8 cellular contexts compared by ENCODE assay signal in genomic region chr15:34241376-34242350, GRCh38. TPM values are rescaled to one million over a fixed set of nuclear protein-coding genes. Genes with fewer than 3 reads are reported as not detected.
DNase-seq lines count a peak whose midpoint lies in the region; ATAC-seq and TF ChIP-seq lines count a peak whose summit lies in the region.

No MANE protein-coding gene starts in this region.

- ATAC-seq in HG02885 (IDR thresholded peaks at IDR 0.05; ENCODE audit: poor library complexity, unreplicated experiment) (peak; percentile 71), HG02884 (IDR thresholded peaks at IDR 0.05; ENCODE audit: unreplicated experiment) (no peak)

- H3K4me1 Mint-ChIP-seq in mesothelial cell of epicardium: no peaks in the 10 kb centered on the region

- H3K4me2 ChIP-seq in SK-N-SH: no peak overlapping the region

- no peaks in the 10 kb centered on the region for H3K79me2 ChIP-seq in SK-N-SH (ENCODE audit: insufficient read depth)

- peak; percentile 60 for TF ChIP-seq RAD21 in SK-N-SH (IDR thresholded peaks at IDR 0.05; ENCODE audit: low read length)

- no peaks in the 10 kb centered on the region for H3K9me2 ChIP-seq in SK-N-SH

- H3K27ac Mint-ChIP-seq in mesothelial cell of epicardium: no peak overlapping the region

- H3K9me3 ChIP-seq in SK-N-SH: no peaks in the 10 kb centered on the region

- H3F3A ChIP-seq in SK-N-SH (replicated peaks; ENCODE audit: insufficient read depth): peaks cover 32% of the 10 kb centered on the region

- H2AFZ ChIP-seq in SK-N-SH (ENCODE audit: low read depth): no peak overlapping the region

- DNase-seq in activated T-cell treated with anti-CD3 and anti-CD28 coated beads for 4 hours (peak; percentile 20), SK-N-SH (peak; percentile 60), dermis blood vessel endothelial cell (peak; percentile 75), mesothelial cell of epicardium (ENCODE audit: low spot score in 2 of 2, unreplicated experiment in 2 of 2) (no peak), NCI-H345 (lab: John Stamatoyannopoulos, UW) (no peak)
- no peak for DNase-seq in activated T-cell treated with anti-CD3 and anti-CD28 coated beads, Interleukin-2, amount 50 U/mL, for 1 hour

- no peak for TF ChIP-seq EP300 in SK-N-SH (IDR thresholded peaks at IDR 0.05; ENCODE audit: borderline replicate concordance in 1 of 2, low read depth in 1 of 2, low read length in 1 of 2)

- H3K9ac ChIP-seq in SK-N-SH: no peak overlapping the region

- no peak overlapping the region for H3K4me3 Mint-ChIP-seq in mesothelial cell of epicardium

- no peaks in the 10 kb centered on the region for H3K27me3 ChIP-seq in SK-N-SH (ENCODE audit: insufficient read depth)

- peaks cover 6% of the 10 kb centered on the region for H3K36me3 Mint-ChIP-seq in mesothelial cell of epicardium

- no peaks in the 10 kb centered on the region for H4K20me1 ChIP-seq in SK-N-SH (ENCODE audit: insufficient read depth)

- CTCF ChIA-PET in SK-N-SH (lab: Yijun Ruan, JAX): interaction anchor here (0.7 to 4.8 kb wide), 27 partner anchors 8 to 376 kb away, joined by 3 to 73 read pairs (median 5); partner anchors contain the start of genes EMC4, LPCAT4, NOP10 and NUTM1

- WGBS in SK-N-SH (ENCODE audit: low lambda C conversion rate): 44% methylated on average over 1 of the region's 1 CpG

- H3K27ac ChIP-seq in SK-N-SH (ENCODE audit: low read depth in 2 of 2, low read length in 1 of 2): peak overlapping the region in 1 of 2 experiments; percentile 97; a peak in 2 of 4 replicates

- no peaks in the 10 kb centered on the region for H3K27me3 Mint-ChIP-seq in mesothelial cell of epicardium (ENCODE audit: low read depth)

- peaks cover 6 to 7% of the 10 kb centered on the region in 2 experiments for H3K36me3 ChIP-seq in SK-N-SH (replicated peaks in 1 of 2; ENCODE audit: control insufficient read depth in 1 of 2, insufficient read depth in 2 of 2, low read length in 1 of 2)

- TF ChIP-seq CTCF in SK-N-SH (IDR thresholded peaks at IDR 0.05) (peak; percentile 82), mesothelial cell of epicardium (IDR thresholded peaks at IDR 0.05; ENCODE audit: unreplicated experiment) (peak; percentile 67)

- POLR2A ChIA-PET in SK-N-SH (lab: Yijun Ruan, JAX): no interaction called here

- no peaks in the 10 kb centered on the region for H3K9me3 Mint-ChIP-seq in mesothelial cell of epicardium

- peaks cover 0 to 13% of the 10 kb centered on the region in 2 experiments; a peak in 2 of 4 replicates for H3K4me1 ChIP-seq in SK-N-SH (ENCODE audit: control insufficient read depth in 1 of 2, insufficient read depth in 2 of 2, low read depth in 1 of 2, low read length in 1 of 2)

- no peak overlapping the region for H3K4me3 ChIP-seq in SK-N-SH (ENCODE audit: low read depth in 2 of 2, low read length in 1 of 2)

TF ChIP-seq in SK-N-SH, 30 proteins besides CTCF, POLR2A, EP300 and RAD21:
- no peak for TF ChIP-seq SIN3A (IDR thresholded peaks at IDR 0.05; ENCODE audit: borderline replicate concordance, low read depth, low read length)
- TF ChIP-seq SMC3 (IDR thresholded peaks at IDR 0.05; ENCODE audit: low read depth, low read length): peak; percentile 35

RNA-seq across cellular contexts. Expression of gene EMC4, which starts 16.8 kb away (rescaled TPM):
- 159 and 224 TPM in 2 replicates for polyA plus RNA-seq in SK-N-SH (2012; rRNA removed)
- 202 and 227 TPM in 2 replicates for polyA plus RNA-seq in SK-N-SH (2012; cell fraction: cytosol; rRNA removed)
- 122 and 128 TPM in 2 replicates for polyA plus RNA-seq in SK-N-SH (2012; cell fraction: nucleus; rRNA removed)
- 110 and 164 TPM in 2 replicates for total RNA-seq in dermis blood vessel endothelial cell
- 91.1 to 93.0 TPM (median 92.2 TPM) in 3 replicates for total RNA-seq in mesothelial cell of epicardium

RNA-seq across cellular contexts. Expression of gene KATNBL1, which starts 31.8 kb away (rescaled TPM):
- 13.8 and 20.3 TPM in 2 replicates for polyA plus RNA-seq in SK-N-SH (2012; rRNA removed)
- polyA plus RNA-seq in SK-N-SH (2012; cell fraction: cytosol; rRNA removed): 19.2 and 21.5 TPM in 2 replicates
- 26.6 and 42.4 TPM in 2 replicates for polyA plus RNA-seq in SK-N-SH (2012; cell fraction: nucleus; rRNA removed)
- total RNA-seq in dermis blood vessel endothelial cell (43.5 and 54.8 TPM in 2 replicates), mesothelial cell of epicardium (77.6 to 82.7 TPM (median 79.3 TPM) in 3 replicates)

Comparison
In these comparisons a context has a peak if more than half of its experiments do, and no peak if none do; other contexts are left out.
1. DNase-seq: peak in activated T-cell treated with anti-CD3 and anti-CD28 coated beads for 4 hours (single experiment), SK-N-SH (single experiment) and dermis blood vessel endothelial cell (single experiment); none in activated T-cell treated with anti-CD3 and anti-CD28 coated beads, Interleukin-2, amount 50 U/mL, for 1 hour (single experiment), mesothelial cell of epicardium (0 of 2) and NCI-H345 (single experiment).